Comparison of ENCODE assay signal across 23 cellular contexts in the genomic region with DNA sequence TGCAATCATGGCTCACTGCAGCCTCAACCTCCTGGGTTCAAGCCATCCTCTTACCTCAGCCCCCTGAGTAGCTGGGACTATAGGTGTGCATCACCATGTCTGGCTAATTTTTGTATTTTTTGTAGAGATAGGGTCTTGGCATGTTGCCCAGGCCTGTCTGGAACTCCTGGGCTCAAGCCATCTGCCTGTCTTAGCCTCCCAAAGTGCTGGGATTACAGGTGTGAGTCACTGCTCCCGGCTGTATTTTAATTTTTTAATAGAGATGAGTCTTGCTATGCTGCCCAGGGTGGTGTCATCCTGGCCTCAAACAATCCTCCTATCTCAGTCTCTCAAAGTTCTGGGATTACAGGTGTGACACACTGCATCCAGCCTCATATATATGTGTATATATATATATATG. TPM values are rescaled to one million over a fixed set of nuclear protein-coding genes. Genes with fewer than 3 reads are reported as not detected.
DNase-seq lines count a peak whose midpoint lies in the region; TF ChIP-seq lines count a peak whose summit lies in the region.
"Had no signal": no experiment of that assay in that cellular context is flagged by ENCODE, and none has a peak within 500 bp of the region (broad histone marks: within the 10 kb centered on the region; RNA-seq: fewer than 3 reads in every experiment).

No MANE protein-coding gene starts in this region.

- dilution Hi-C loops in mammary epithelial cell (cut with HindIII; ENCODE audit: low sequenced_read_pairs) = no loop called here

- no peaks in the 10 kb centered on the region for H3K79me2 ChIP-seq in mammary epithelial cell (ENCODE audit: insufficient read depth, low read length)

- H3K36me3 ChIP-seq in BE2C (no peaks in the 10 kb centered on the region), mammary epithelial cell (ENCODE audit: insufficient read depth, low read length) (no peaks in the 10 kb centered on the region)
- H3K36me3 ChIP-seq: ovary, sigmoid colon had no signal

- H3K4me1 ChIP-seq in BE2C (no peaks in the 10 kb centered on the region), mammary epithelial cell (ENCODE audit: insufficient read depth, low read length) (no peaks in the 10 kb centered on the region)
- H3K4me1 ChIP-seq: sigmoid colon had no signal

- H3K27me3 ChIP-seq in BE2C (no peaks in the 10 kb centered on the region), mammary epithelial cell (ENCODE audit: insufficient read depth, low read length) (no peaks in the 10 kb centered on the region)
- H3K27me3 ChIP-seq: ovary, sigmoid colon had no signal

- H3K4me2 ChIP-seq in mammary epithelial cell (ENCODE audit: insufficient read depth, low read depth, low read length) = no peak overlapping the region

- BruUV-seq in mammary epithelial cell (replicated peaks; lab: Mats Ljungman, UMichigan) = no TSS peak

- H3K27ac Mint-ChIP-seq in HFFc6 = no peak overlapping the region
- no peak overlapping the region for H3K27ac Mint-ChIP-seq in type B pancreatic cell
- H3K27ac Mint-ChIP-seq: effector memory CD8-positive, alpha-beta T cell; stimulated activated naive CD8-positive, alpha-beta T cell treated with anti-CD3 and anti-CD28 coated beads, Interleukin-15, Interleukin-2, amounts not matched to agents 100 ng/mL and 50 ng/mL, for 24 hours had no signal

- H3K4me3 ChIP-seq in BE2C (ENCODE audit: low read depth, low read length) (no peak overlapping the region), mammary epithelial cell (replicated peaks in 1 of 3; ENCODE audit: insufficient read depth in 1 of 3, low read depth in 2 of 3, low read length in 3 of 3) (no peak overlapping the region)
- H3K4me3 ChIP-seq: GM12878, ovary, sigmoid colon had no signal

- H2AFZ ChIP-seq in mammary epithelial cell (ENCODE audit: low read depth, low read length) = no peak overlapping the region

- H3K4me1 Mint-ChIP-seq in HFFc6 (ENCODE audit: low read depth) = peaks cover 14% of the 10 kb centered on the region
- no peaks in the 10 kb centered on the region for H3K4me1 Mint-ChIP-seq in type B pancreatic cell (ENCODE audit: unreplicated experiment)

- in situ Hi-C loops in mammary epithelial cell (cut with MboI; ENCODE audit: low sequenced_read_pairs in 2 of 2) = no loop called here

- H3K4me3 Mint-ChIP-seq in HFFc6 = no peak overlapping the region
- H3K4me3 Mint-ChIP-seq in type B pancreatic cell = no peak overlapping the region
- H3K4me3 Mint-ChIP-seq: effector memory CD8-positive, alpha-beta T cell; stimulated activated naive CD8-positive, alpha-beta T cell treated with anti-CD3 and anti-CD28 coated beads, Interleukin-15, Interleukin-2, amounts not matched to agents 100 ng/mL and 50 ng/mL, for 24 hours had no signal

- TF ChIP-seq CTCF in BE2C (IDR thresholded peaks at IDR 0.05; ENCODE audit: low read depth, low read length) (no peak), HFFc6 (IDR thresholded peaks at IDR 0.05) (no peak), mammary epithelial cell (conservative IDR thresholded peaks at IDR 0.05 in 1 of 2, IDR thresholded peaks at IDR 0.05 in 1 of 2; ENCODE audit: extremely low read depth in 1 of 2, insufficient read depth in 1 of 2, low read depth in 1 of 2, low read length in 2 of 2) (no peak), type B pancreatic cell (conservative IDR thresholded peaks at IDR 0.05) (no peak)

- no peaks in the 10 kb centered on the region for H4K20me1 ChIP-seq in mammary epithelial cell (ENCODE audit: insufficient read depth, low read length)

- intact Hi-C loops in mammary epithelial cell (cut with micrococcal nuclease) = no loop called here

- no peak overlapping the region for H3K27ac ChIP-seq in mammary epithelial cell (ENCODE audit: insufficient read depth, low read depth, low read length)
- H3K27ac ChIP-seq: ovary, sigmoid colon had no signal

- H3K9ac ChIP-seq in mammary epithelial cell (ENCODE audit: insufficient read depth, low read length) = no peak overlapping the region

- CTCF ChIA-PET in mammary epithelial cell (lab: Charles Lee; ENCODE audit: low non-redundant PET) = no interaction called here

- H3K36me3 Mint-ChIP-seq in HFFc6 (ENCODE audit: low read depth) = peaks cover 53% of the 10 kb centered on the region
- peaks cover 34% of the 10 kb centered on the region for H3K36me3 Mint-ChIP-seq in type B pancreatic cell

- WGBS in mammary epithelial cell (ENCODE audit: low coverage, missing lambda C conversion rate) = 0% methylated on average over 1 of the region's 1 CpG

- no peaks in the 10 kb centered on the region for H3K9me3 ChIP-seq in BE2C
- H3K9me3 ChIP-seq in mammary epithelial cell (replicated peaks; ENCODE audit: insufficient read depth, low read length) = no peaks in the 10 kb centered on the region
- H3K9me3 ChIP-seq: ovary, sigmoid colon had no signal

- DNase-seq in BE2C = peak; percentile 14
- DNase-seq in HFFc6 = peak; percentile 56
- DNase-seq in NCI-H524 treated with DMSO at 0.1 percent for 48 hours (lab: John Stamatoyannopoulos, UW) = peak; percentile 8
- DNase-seq in mammary epithelial cell = peak; percentile 48
- DNase-seq in activated naive CD4-positive, alpha-beta T cell treated with anti-CD3 and anti-CD28 coated beads, Interleukin-2, amount 50 U/mL, for 16 hours = no peak
- DNase-seq in epidermal melanocyte (ENCODE audit: insufficient read length, low spot score) = no peak
- DNase-seq in type B pancreatic cell (ENCODE audit: extremely low spot score, unreplicated experiment) = no peak
- DNase-seq in effector CD4-positive, alpha-beta T cell = no peak
- DNase-seq: activated CD4-positive, alpha-beta T cell treated with anti-CD3 and anti-CD28 coated beads for 4 hours; activated CD8-positive, alpha-beta memory T cell treated with anti-CD3 and anti-CD28 coated beads, Interleukin-2, amount 50 U/mL, for 4 hours; activated gamma-delta T cell; amygdala; effector memory CD8-positive, alpha-beta T cell; GF-D8; Kasumi-1; NCI-H187; NCI-H510A treated with DMSO at 0.1 percent for 48 hours; ovary; sigmoid colon; stimulated activated CD4-positive, alpha-beta T cell treated with anti-CD3 and anti-CD28 coated beads, Interleukin-1b, Interleukin-23, amount 100 ng/mL, for 48 hours; trophoblast cell had no signal

- no peaks in the 10 kb centered on the region for H3K9me3 Mint-ChIP-seq in HFFc6
- no peaks in the 10 kb centered on the region for H3K9me3 Mint-ChIP-seq in type B pancreatic cell
- H3K9me3 Mint-ChIP-seq: effector memory CD8-positive, alpha-beta T cell; stimulated activated naive CD8-positive, alpha-beta T cell treated with anti-CD3 and anti-CD28 coated beads, Interleukin-15, Interleukin-2, amounts not matched to agents 100 ng/mL and 50 ng/mL, for 24 hours had no signal

- no peaks in the 10 kb centered on the region for H3K27me3 Mint-ChIP-seq in HFFc6 (ENCODE audit: insufficient read depth)
- H3K27me3 Mint-ChIP-seq in type B pancreatic cell = no peaks in the 10 kb centered on the region
- H3K27me3 Mint-ChIP-seq: effector memory CD8-positive, alpha-beta T cell; stimulated activated naive CD8-positive, alpha-beta T cell treated with anti-CD3 and anti-CD28 coated beads, Interleukin-15, Interleukin-2, amounts not matched to agents 100 ng/mL and 50 ng/mL, for 24 hours had no signal

RNA-seq across cellular contexts. Expression of a gene that starts 31.7 kb away (rescaled TPM):
- polyA plus RNA-seq in BE2C (2012; ENCODE audit: insufficient read depth, insufficient read length, low read depth) = not detected
- total RNA-seq in HFFc6 (2021; fragmentation: NEBNext Ultra II Directional; extraction: Animal tissue kit (Norgen Biotek cat#: 25700)) = 100 to 1,000 TPM; 206 to 371 (median 280) TPM
- total RNA-seq in mammary epithelial cell = 10 to 100 TPM in 1 of 2 donors, 1 to 10 TPM in 1; 6.0 to 15.3 TPM
- 84.3 TPM for polyA plus RNA-seq in mammary epithelial cell
- 81.9 TPM for polyA minus RNA-seq in mammary epithelial cell
- 152 and 1,119 TPM in 2 replicates for total RNA-seq in type B pancreatic cell (ENCODE audit: low replicate concordance)

RNA-seq across cellular contexts. Expression of a gene that starts 46.5 kb away (rescaled TPM):
- polyA plus RNA-seq in BE2C (2012; ENCODE audit: insufficient read depth, insufficient read length, low read depth) = 70.3 TPM
- total RNA-seq in HFFc6 (2021; fragmentation: NEBNext Ultra II Directional; extraction: Animal tissue kit (Norgen Biotek cat#: 25700)) = 10 to 100 TPM; 87.6 to 97.3 (median 94.2) TPM
- total RNA-seq in mammary epithelial cell (10 to 100 TPM; 62.1 to 70.3 TPM), type B pancreatic cell (ENCODE audit: low replicate concordance) (73.0 and 142 TPM in 2 replicates)
- polyA plus RNA-seq in mammary epithelial cell = 66.1 TPM
- polyA minus RNA-seq in mammary epithelial cell = 110 TPM

Comparison
In these comparisons a context has a peak if more than half of its experiments do, and no peak if none do; other contexts are left out.
1. DNase-seq: peak in BE2C (single experiment), HFFc6 (single experiment), NCI-H524 treated with DMSO at 0.1 percent for 48 hours (single experiment) and mammary epithelial cell (single experiment); none in activated naive CD4-positive, alpha-beta T cell treated with anti-CD3 and anti-CD28 coated beads, Interleukin-2, amount 50 U/mL, for 16 hours (single experiment), epidermal melanocyte (single experiment), type B pancreatic cell (single experiment) and effector CD4-positive, alpha-beta T cell (single experiment).